In the genomic region with DNA sequence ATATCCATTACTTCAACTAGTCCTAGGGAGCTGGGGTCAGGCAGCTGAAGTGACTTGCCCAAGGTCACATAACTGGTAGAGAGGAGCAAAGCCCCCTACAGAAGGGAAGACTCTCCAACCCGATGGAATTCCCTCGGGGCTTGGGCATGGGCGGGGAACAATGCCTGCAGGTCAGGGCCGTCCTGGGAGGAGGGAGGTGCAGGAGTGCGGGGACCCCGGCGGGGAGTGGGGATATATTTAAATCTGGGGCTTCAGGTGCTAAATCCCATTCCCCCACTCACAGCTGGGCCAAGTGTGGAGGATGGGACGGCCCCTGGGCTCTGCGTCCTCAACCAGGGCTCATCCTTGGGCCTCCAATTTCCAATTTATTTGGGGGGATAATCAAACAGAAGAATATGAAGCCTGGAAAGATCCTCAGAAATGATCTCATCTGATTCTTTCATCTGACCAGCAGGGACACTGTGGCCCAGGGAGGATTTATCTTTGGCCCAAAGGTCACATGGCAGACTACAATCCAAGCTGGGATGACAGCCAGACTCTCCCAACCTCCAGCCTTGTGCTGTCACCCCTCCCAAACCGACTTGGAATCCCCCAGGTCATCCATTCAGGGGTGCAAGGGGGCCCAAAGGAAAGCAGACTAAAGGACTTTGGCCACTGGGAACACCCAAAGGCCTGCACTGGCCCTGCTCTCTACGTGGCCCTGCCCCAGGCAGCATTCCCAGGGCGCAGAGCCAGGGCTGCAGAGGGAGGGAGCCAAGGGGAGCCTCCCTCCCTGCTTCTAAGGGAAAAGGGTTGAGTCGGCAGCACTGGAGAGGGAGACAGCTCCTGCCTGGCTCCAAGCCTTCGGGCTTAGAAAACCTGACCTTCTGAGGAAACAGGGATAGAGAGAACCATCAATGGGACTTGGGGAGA, we compare ENCODE assay signal across 9 cellular contexts. TPM values are rescaled to one million over a fixed set of nuclear protein-coding genes. Genes with fewer than 3 reads are reported as not detected.
DNase-seq lines count a peak whose midpoint lies in the region; ATAC-seq and TF ChIP-seq lines count a peak whose summit lies in the region.
"Had no signal": no experiment of that assay in that cellular context is flagged by ENCODE, and none has a peak within 500 bp of the region (broad histone marks: within the 10 kb centered on the region; RNA-seq: fewer than 3 reads in every experiment).

No MANE protein-coding gene starts in this region.

- H3K27ac Mint-ChIP-seq in central memory CD8-positive, alpha-beta T cell (ENCODE audit: low read depth): no peak overlapping the region
- no peak overlapping the region for H3K27ac Mint-ChIP-seq in activated T-cell treated with anti-CD3 and anti-CD28 coated beads, Interleukin-2, amount 50 U/mL, for 72 hours

- DNase-seq in HT-29 (ENCODE audit: low spot score) (peak; percentile 66), lower leg skin (ENCODE audit: low spot score in 2 of 2) (peak; percentile 77 to 95), ureter (ENCODE audit: low spot score) (peak; percentile 82), RKO (ENCODE audit: low spot score) (no peak)
- no peak for DNase-seq in central memory CD8-positive, alpha-beta T cell (ENCODE audit: low spot score in 2 of 2)
- DNase-seq in activated T-cell treated with anti-CD3 and anti-CD28 coated beads, Interleukin-2, amount 50 U/mL, for 72 hours: no peak

- peaks cover 3% of the 10 kb centered on the region for H3K36me3 Mint-ChIP-seq in central memory CD8-positive, alpha-beta T cell (ENCODE audit: insufficient read depth)
- peaks cover 0 to 9% of the 10 kb centered on the region in 2 donors for H3K36me3 Mint-ChIP-seq in activated T-cell treated with anti-CD3 and anti-CD28 coated beads, Interleukin-2, amount 50 U/mL, for 72 hours (ENCODE audit: insufficient read depth in 2 of 2)

- intact Hi-C loops in lower leg skin (cut with DNase I; ENCODE audit: low total_unique reads): loop anchor here (5.0 kb wide), 1 partner anchor 119 kb away; no protein-coding TSS in a partner anchor

- no peaks in the 10 kb centered on the region for H3K9me3 Mint-ChIP-seq in central memory CD8-positive, alpha-beta T cell
- no peaks in the 10 kb centered on the region for H3K9me3 Mint-ChIP-seq in activated T-cell treated with anti-CD3 and anti-CD28 coated beads, Interleukin-2, amount 50 U/mL, for 72 hours

- TF ChIP-seq CTCF in 22Rv1 (IDR thresholded peaks at IDR 0.05): peak; percentile 18; the same call in 1 of the 2 replicates
- no peak for TF ChIP-seq CTCF in lower leg skin (IDR thresholded peaks at IDR 0.05)

- no peak for TF ChIP-seq POLR2A in lower leg skin (IDR thresholded peaks at IDR 0.05)

- ATAC-seq in central memory CD8-positive, alpha-beta T cell (replicated peaks; ENCODE audit: extremely low read depth, poor library complexity, severe bottlenecking): no peak
- ATAC-seq in HG03521 (IDR thresholded peaks at IDR 0.05; ENCODE audit: unreplicated experiment): no peak
- no peak for ATAC-seq in activated T-cell treated with anti-CD3 and anti-CD28 coated beads, Interleukin-2, amount 50 U/mL, for 72 hours (replicated peaks in 1 of 2)
- ATAC-seq: GM12878 had no signal

- no peak overlapping the region for H3K4me3 ChIP-seq in lower leg skin (ENCODE audit: low read depth, poor library complexity, severe bottlenecking)
- H3K4me3 ChIP-seq: GM12878 had no signal

- peaks cover 55% of the 10 kb centered on the region for H3K4me1 Mint-ChIP-seq in central memory CD8-positive, alpha-beta T cell
- peaks cover 75% of the 10 kb centered on the region for H3K4me1 Mint-ChIP-seq in activated T-cell treated with anti-CD3 and anti-CD28 coated beads, Interleukin-2, amount 50 U/mL, for 72 hours (ENCODE audit: low read depth)

- H3K27me3 Mint-ChIP-seq in central memory CD8-positive, alpha-beta T cell: no peaks in the 10 kb centered on the region
- H3K27me3 Mint-ChIP-seq in activated T-cell treated with anti-CD3 and anti-CD28 coated beads, Interleukin-2, amount 50 U/mL, for 72 hours (ENCODE audit: low read depth): no peaks in the 10 kb centered on the region

- peak overlapping the region; percentile 85 for H3K4me3 Mint-ChIP-seq in central memory CD8-positive, alpha-beta T cell
- peak overlapping the region in 1 of 2 donors; percentile 27 for H3K4me3 Mint-ChIP-seq in activated T-cell treated with anti-CD3 and anti-CD28 coated beads, Interleukin-2, amount 50 U/mL, for 72 hours

- 42 to 46% methylated on average over 14 of the region's 14 CpGs for WGBS in lower leg skin, 2 donors

- H3K27ac ChIP-seq in 22Rv1: peak overlapping the region; percentile 85

RNA-seq across cellular contexts. Expression of gene C1QTNF6, which starts 8.7 kb away (rescaled TPM):
- total RNA-seq in HT-29 (2014; rRNA removed; shearing (Covaris generic)): 7.1 and 8.3 TPM in 2 replicates
- total RNA-seq in lower leg skin: 1 to 10 TPM in 3 of 4 donors, under 1 TPM in 1; 0.81 to 8.9 (median 2.1) TPM
- 9.4 TPM for total RNA-seq in ureter
- 10 to 100 TPM; 22.7 to 30.0 TPM for total RNA-seq in activated T-cell treated with anti-CD3 and anti-CD28 coated beads, Interleukin-2, amount 50 U/mL, for 72 hours

RNA-seq across cellular contexts. Expression of gene SSTR3, which starts 15.5 kb away (rescaled TPM):
- total RNA-seq in HT-29 (2014; rRNA removed; shearing (Covaris generic)): not detected in 2 replicates
- total RNA-seq in lower leg skin (not detected), ureter (not detected)
- total RNA-seq in activated T-cell treated with anti-CD3 and anti-CD28 coated beads, Interleukin-2, amount 50 U/mL, for 72 hours: 10 to 100 TPM in 1 of 2 donors, 1 to 10 TPM in 1; 10.0 to 14.6 TPM

RNA-seq across cellular contexts. Expression of gene IL2RB, which starts 47.1 kb away (rescaled TPM):
- total RNA-seq in HT-29 (2014; rRNA removed; shearing (Covaris generic)): not detected in 2 replicates
- total RNA-seq in lower leg skin (10 to 100 TPM in 1 of 4 donors, 1 to 10 TPM in 3; 6.1 to 15.9 (median 8.8) TPM), ureter (7.5 TPM)
- total RNA-seq in activated T-cell treated with anti-CD3 and anti-CD28 coated beads, Interleukin-2, amount 50 U/mL, for 72 hours: 100 to 1,000 TPM; 313 to 440 TPM

RNA-seq across cellular contexts. Expression of gene RAC2, which starts 47.3 kb away (rescaled TPM):
- total RNA-seq in HT-29 (2014; rRNA removed; shearing (Covaris generic)): 6.7 and 7.3 TPM in 2 replicates
- total RNA-seq in lower leg skin (1 to 10 TPM; 2.6 to 8.6 (median 6.7) TPM), ureter (30.4 TPM)
- total RNA-seq in activated T-cell treated with anti-CD3 and anti-CD28 coated beads, Interleukin-2, amount 50 U/mL, for 72 hours: 100 to 1,000 TPM; 620 to 681 TPM

Comparison
In these comparisons a context has a peak if more than half of its experiments do, and no peak if none do; other contexts are left out.
1. DNase-seq: peak in HT-29 (single experiment), lower leg skin (2 of 2) and ureter (single experiment); none in central memory CD8-positive, alpha-beta T cell (0 of 2), RKO (single experiment) and activated T-cell treated with anti-CD3 and anti-CD28 coated beads, Interleukin-2, amount 50 U/mL, for 72 hours (0 of 2).
2. RNA of gene SSTR3, which starts 15.5 kb away (total RNA-seq): 10.0 to 14.6 TPM in activated T-cell treated with anti-CD3 and anti-CD28 coated beads, Interleukin-2, amount 50 U/mL, for 72 hours; not detected in ureter (single experiment), not detected in HT-29 and not detected in lower leg skin; every median in the first group is over 10 times any median in the second.
3. RNA of gene IL2RB, which starts 47.1 kb away (total RNA-seq): 313 to 440 TPM in activated T-cell treated with anti-CD3 and anti-CD28 coated beads, Interleukin-2, amount 50 U/mL, for 72 hours; 6.1 to 15.9 TPM in lower leg skin, 7.5 TPM in ureter (single experiment) and not detected in HT-29; every median in the first group is over 10 times any median in the second.